ENCODE assay signal across 18 cellular contexts in genomic region chr3:10740954-10741353, GRCh38.
DNase-seq lines count a peak whose midpoint lies in the region; ATAC-seq, FAIRE-seq and TF ChIP-seq lines count a peak whose summit lies in the region.
"Had no signal": no experiment of that assay in that cellular context is flagged by ENCODE, and none has a peak within 500 bp of the region (broad histone marks: within the 10 kb centered on the region; RNA-seq: fewer than 3 reads in every experiment).

No MANE protein-coding gene starts in this region.

- H3K27ac ChIP-seq in HepG2 (ENCODE audit: extremely low read length, insufficient read depth, low read length), result no peak overlapping the region
- no peak overlapping the region for H3K27ac ChIP-seq in right lobe of liver
- no peak overlapping the region for H3K27ac ChIP-seq in BLaER1 treated with 17β-estradiol and CSF1 and Interleukin-3, amounts not matched to agents 10 nM and 100 nM
- no peak overlapping the region for H3K27ac ChIP-seq in kidney (ENCODE audit: low read depth in 2 of 2, low read length in 2 of 2)
- no peak overlapping the region for H3K27ac ChIP-seq in left ventricle myocardium inferior (replicated peaks)

- TF ChIP-seq EP300 in HepG2 (IDR thresholded peaks at IDR 0.05; ENCODE audit: low read depth in 2 of 2, low read length in 2 of 2) (no peak), HepG2 (CRISPR knock-in tag; IDR thresholded peaks at IDR 0.05; ENCODE audit: borderline replicate concordance) (no peak)

- H3K4me2 ChIP-seq in HepG2 (ENCODE audit: low read depth, low read length), result no peak overlapping the region
- peak overlapping the region in 6 of 11 experiments; percentile 66 to 83 (median 76); a peak in 10 of 22 replicates for H3K4me2 ChIP-seq in BLaER1 treated with 17β-estradiol and CSF1 and Interleukin-3, amounts not matched to agents 10 nM and 100 nM

- no peaks in the 10 kb centered on the region; the same call in 1 of the 2 replicates for H4K20me1 ChIP-seq in HepG2 (ENCODE audit: insufficient read depth, low read length)
- H4K20me1 ChIP-seq in BLaER1 treated with 17β-estradiol and CSF1 and Interleukin-3, amounts not matched to agents 10 nM and 100 nM, result peaks cover 0 to 4% (median 0%) of the 10 kb centered on the region in 11 experiments; a peak in 1 of 22 replicates

- H3K9me3 ChIP-seq in HepG2 (ENCODE audit: low read length), result no peaks in the 10 kb centered on the region
- no peaks in the 10 kb centered on the region for H3K9me3 ChIP-seq in right lobe of liver
- H3K9me3 ChIP-seq in BLaER1 treated with 17β-estradiol and CSF1 and Interleukin-3, amounts not matched to agents 10 nM and 100 nM (replicated peaks in 1 of 11), result no peaks in the 10 kb centered on the region
- no peaks in the 10 kb centered on the region for H3K9me3 ChIP-seq in kidney (ENCODE audit: control insufficient read depth in 1 of 2, low read length in 2 of 2)
- no peaks in the 10 kb centered on the region for H3K9me3 ChIP-seq in left ventricle myocardium inferior (replicated peaks)
- H3K9me3 ChIP-seq: HAP-1 had no signal

- H3K4me1 ChIP-seq in HepG2 (ENCODE audit: insufficient read depth, low read length) (no peaks in the 10 kb centered on the region), right lobe of liver (no peaks in the 10 kb centered on the region), kidney (ENCODE audit: control insufficient read depth in 1 of 2, insufficient read depth in 1 of 2, low read depth in 1 of 2, low read length in 2 of 2) (peaks cover 0 to 2% of the 10 kb centered on the region in 2 donors), left ventricle myocardium inferior (peaks cover 6% of the 10 kb centered on the region)
- H3K4me1 ChIP-seq in BLaER1 treated with 17β-estradiol and CSF1 and Interleukin-3, amounts not matched to agents 10 nM and 100 nM, result peaks cover 5 to 30% (median 28%) of the 10 kb centered on the region in 10 experiments; a peak in 18 of 20 replicates
- H3K4me1 ChIP-seq: HAP-1 had no signal

- FAIRE-seq in HepG2 (lab: Jason Lieb, UNC) (no peak), kidney (lab: Jason Lieb, UNC) (no peak)
- FAIRE-seq: GM12891, GM18507, H54 had no signal

- POLR2A ChIA-PET in HepG2 (lab: Yijun Ruan, JAX), result no interaction called here

- no peak for TF ChIP-seq CTCF in HepG2 (CRISPR knock-in tag; IDR thresholded peaks at IDR 0.05)
- TF ChIP-seq CTCF in right lobe of liver (IDR thresholded peaks at IDR 0.05), result no peak
- no peak for TF ChIP-seq CTCF in kidney (IDR thresholded peaks at IDR 0.05; ENCODE audit: borderline replicate concordance, extremely low read depth, insufficient read depth)
- no peak for TF ChIP-seq CTCF in left ventricle myocardium inferior (IDR thresholded peaks at IDR 0.05; ENCODE audit: borderline replicate concordance)

- H3K4me3 ChIP-seq in HepG2 (replicated peaks in 1 of 3; ENCODE audit: insufficient read depth in 1 of 3, low read depth in 2 of 3, low read length in 3 of 3) (no peak overlapping the region), right lobe of liver (no peak overlapping the region), kidney (ENCODE audit: low read length in 2 of 2) (no peak overlapping the region), left ventricle myocardium inferior (no peak overlapping the region)
- no peak overlapping the region for H3K4me3 ChIP-seq in BLaER1 treated with 17β-estradiol and CSF1 and Interleukin-3, amounts not matched to agents 10 nM and 100 nM
- H3K4me3 ChIP-seq: HAP-1 had no signal

- in situ Hi-C loops in HepG2 (cut with HindIII; ENCODE audit: extremely low pct_ligation_motif_present, low pct_unique_long_range_greater_than_20kb), result no loop called here

- H3K27me3 ChIP-seq in HepG2 (ENCODE audit: control insufficient read depth in 1 of 2, insufficient read depth in 2 of 2, low read length in 2 of 2), result peaks cover 0 to 11% of the 10 kb centered on the region in 2 experiments; a peak in 3 of 5 replicates
- peaks cover 0 to 11% of the 10 kb centered on the region in 2 donors for H3K27me3 ChIP-seq in right lobe of liver
- H3K27me3 ChIP-seq in BLaER1 treated with 17β-estradiol and CSF1 and Interleukin-3, amounts not matched to agents 10 nM and 100 nM, result peaks cover 0 to 8% (median 0%) of the 10 kb centered on the region in 11 experiments; a peak in 1 of 22 replicates
- peaks cover 82% of the 10 kb centered on the region for H3K27me3 ChIP-seq in left ventricle myocardium inferior (ENCODE audit: low read depth)

- H2AFZ ChIP-seq in HepG2 (ENCODE audit: low read length), result no peak overlapping the region

- H3K9ac ChIP-seq in HepG2 (ENCODE audit: insufficient read depth, low read depth, low read length), result no peak overlapping the region
- no peak overlapping the region for H3K9ac ChIP-seq in BLaER1 treated with 17β-estradiol and CSF1 and Interleukin-3, amounts not matched to agents 10 nM and 100 nM
- H3K9ac ChIP-seq in kidney (ENCODE audit: low read length in 2 of 2), result no peak overlapping the region

- TF ChIP-seq POLR2A in HepG2 (IDR thresholded peaks at IDR 0.05; ENCODE audit: insufficient read depth in 1 of 2, low read depth in 2 of 2, low read length in 2 of 2) (no peak), right lobe of liver (IDR thresholded peaks at IDR 0.05) (no peak)

- intact Hi-C loops in HepG2 (cut with micrococcal nuclease; ENCODE audit: unreplicated experiment), result no loop called here
- intact Hi-C loops in right lobe of liver (cut with DNase I), result loop anchor here in 1 of 2 donors (5.0 kb wide), 1 partner anchor 399 kb away; no protein-coding TSS in a partner anchor
- intact Hi-C loops in kidney (cut with DNase I), result no loop called here
- intact Hi-C loops in left ventricle myocardium inferior (cut with micrococcal nuclease), result no loop called here

- H3K79me2 ChIP-seq in HepG2 (ENCODE audit: insufficient read depth, low read length), result no peaks in the 10 kb centered on the region

- CTCF ChIA-PET in HepG2 (lab: Yijun Ruan, JAX; ENCODE audit: low intra/inter-chr PET ratio, low total read pairs), result no interaction called here

- no peaks in the 10 kb centered on the region for H3K36me3 ChIP-seq in HepG2 (replicated peaks in 1 of 2; ENCODE audit: control insufficient read depth in 1 of 2, insufficient read depth in 2 of 2, low read length in 2 of 2)
- no peaks in the 10 kb centered on the region for H3K36me3 ChIP-seq in right lobe of liver
- no peaks in the 10 kb centered on the region for H3K36me3 ChIP-seq in BLaER1 treated with 17β-estradiol and CSF1 and Interleukin-3, amounts not matched to agents 10 nM and 100 nM
- no peaks in the 10 kb centered on the region for H3K36me3 ChIP-seq in kidney (ENCODE audit: control insufficient read depth in 1 of 2, insufficient read depth in 2 of 2, low read length in 2 of 2)
- no peaks in the 10 kb centered on the region for H3K36me3 ChIP-seq in left ventricle myocardium inferior
- H3K36me3 ChIP-seq: HAP-1 had no signal

- TF ChIP-seq RAD21 in HepG2 (CRISPR knock-in tag; IDR thresholded peaks at IDR 0.05), result no peak

- DNase-seq in HepG2 (ENCODE audit: low spot score) (no peak), right lobe of liver (no peak), ecto neural progenitor cell (ENCODE audit: low spot score) (peak; percentile 8), kidney (no peak), left ventricle myocardium inferior (no peak)
- DNase-seq: C1 segment of cervical spinal cord; Calu3; CD4-positive, alpha-beta memory T cell; COR-L47; DMS53; DMS79 treated with DMSO at 0.1 percent for 48 hours; GF-D8; GOT3 had no signal

- ATAC-seq in HepG2 (no peak), right lobe of liver (no peak)

- no TSS peak for BruUV-seq in HepG2 (replicated peaks; lab: Mats Ljungman, UMichigan)

- 16% methylated on average over 4 of the region's 4 CpGs for WGBS in HepG2 (ENCODE audit: low lambda C conversion rate)
- 50% methylated on average over 4 of the region's 4 CpGs for WGBS in right lobe of liver (ENCODE audit: insufficient coverage, low coverage, low lambda C conversion rate, missing lambda C conversion rate)

TF ChIP-seq in HepG2, 621 proteins besides CTCF, POLR2A, EP300 and RAD21:
- no peak for TF ChIP-seq HNRNPUL1 (IDR thresholded peaks at IDR 0.05; ENCODE audit: low read depth, low read length)
- peak; percentile 95 for TF ChIP-seq CREB1 (IDR thresholded peaks at IDR 0.05)
- TF ChIP-seq CREB1 (CRISPR knock-in tag; IDR thresholded peaks at IDR 0.05), result no peak
- TF ChIP-seq MAFF (IDR thresholded peaks at IDR 0.05; ENCODE audit: low read depth, low read length), result 0 out of 2 replicates have a peak, but pooled peaks have one; percentile 2
